Comparison of ENCODE assay signal across 4 cellular contexts in the genomic region with DNA sequence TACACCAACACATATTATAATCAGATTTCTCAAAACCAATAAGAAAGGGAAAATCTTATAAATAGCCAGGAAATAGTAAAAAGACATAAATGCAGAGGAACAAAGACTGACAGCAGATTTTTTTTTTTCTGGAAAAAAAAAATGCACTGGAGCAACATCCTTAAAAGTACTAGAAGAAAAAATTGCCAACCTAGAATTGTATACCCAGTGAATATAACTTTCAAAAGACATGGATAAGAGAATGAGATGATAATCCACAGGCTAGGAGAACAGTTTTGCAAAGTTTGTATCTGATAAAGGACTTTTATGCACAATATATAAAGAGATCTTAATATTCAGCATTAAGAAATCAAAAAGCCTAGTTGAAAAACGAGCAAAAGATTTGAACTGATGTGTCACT.
"Had no signal": no experiment of that assay in that cellular context is flagged by ENCODE, and none has a peak within 500 bp of the region (broad histone marks: within the 10 kb centered on the region; RNA-seq: fewer than 3 reads in every experiment).

No MANE protein-coding gene starts in this region.

- H3K4me3 ChIP-seq: GM23248, GM23338, HAP-1 had no signal

- H3K36me3 ChIP-seq: HAP-1 had no signal

- H3K9me3 ChIP-seq: HAP-1 had no signal

- H3K27ac ChIP-seq: GM23248 had no signal

- ATAC-seq: GM23338, HCT116 had no signal
